ENCODE assay signal across 24 cellular contexts in genomic region chr18:49444599-49444998, GRCh38. TPM values are rescaled to one million over a fixed set of nuclear protein-coding genes. Genes with fewer than 3 reads are reported as not detected.
DNase-seq lines count a peak whose midpoint lies in the region; ATAC-seq, FAIRE-seq and TF ChIP-seq lines count a peak whose summit lies in the region.
"Had no signal": no experiment of that assay in that cellular context is flagged by ENCODE, and none has a peak within 500 bp of the region (broad histone marks: within the 10 kb centered on the region; RNA-seq: fewer than 3 reads in every experiment).

No MANE protein-coding gene starts in this region.

- H3K4me1 ChIP-seq in astrocyte (ENCODE audit: insufficient read depth, low read length): no peaks in the 10 kb centered on the region
- H3K4me1 ChIP-seq: A549; BLaER1 treated with 17β-estradiol and CSF1 and Interleukin-3, amounts not matched to agents 10 nM and 100 nM had no signal

- no peak for TF ChIP-seq POLR2A in GM12891 (IDR thresholded peaks at IDR 0.05; ENCODE audit: low read depth, low read length)
- no peak for TF ChIP-seq POLR2A in GM18505 (IDR thresholded peaks at IDR 0.05; ENCODE audit: borderline replicate concordance, extremely low read depth, insufficient read depth, insufficient read length)

- ATAC-seq in GM18505 (IDR thresholded peaks at IDR 0.05; ENCODE audit: unreplicated experiment): no peak
- ATAC-seq in activated naive CD4-positive, alpha-beta T cell treated with anti-CD3 and anti-CD28 coated beads, Interleukin-2, amount 50 U/mL, for 72 hours: no peak
- ATAC-seq: A549; CD8-positive, alpha-beta T cell; GM12878; HCT116; K562 had no signal

- H3K4me2 ChIP-seq in astrocyte (ENCODE audit: low read length): no peak overlapping the region
- H3K4me2 ChIP-seq: A549; BLaER1 treated with 17β-estradiol and CSF1 and Interleukin-3, amounts not matched to agents 10 nM and 100 nM had no signal

- H3K27me3 ChIP-seq in astrocyte (ENCODE audit: insufficient read depth, low read length): no peaks in the 10 kb centered on the region
- H3K27me3 ChIP-seq: BLaER1 treated with 17β-estradiol and CSF1 and Interleukin-3, amounts not matched to agents 10 nM and 100 nM had no signal

- H3K4me3 Mint-ChIP-seq in astrocyte (ENCODE audit: unreplicated experiment): no peak overlapping the region
- H3K4me3 Mint-ChIP-seq: CD8-positive, alpha-beta T cell; HFFc6 had no signal

- peak overlapping the region; percentile 15 for H3K4me3 ChIP-seq in SK-N-MC
- no peak overlapping the region for H3K4me3 ChIP-seq in astrocyte (ENCODE audit: insufficient read depth, low read depth, low read length)
- H3K4me3 ChIP-seq: A549; BLaER1 treated with 17β-estradiol and CSF1 and Interleukin-3, amounts not matched to agents 10 nM and 100 nM; GM12878; K562 had no signal

- H4K20me1 ChIP-seq in astrocyte (ENCODE audit: insufficient read depth, low read length): peaks cover 44% of the 10 kb centered on the region

- H3K9ac ChIP-seq in SK-N-MC (ENCODE audit: insufficient read length): no peak overlapping the region
- no peak overlapping the region for H3K9ac ChIP-seq in astrocyte (ENCODE audit: low read length)
- H3K9ac ChIP-seq: BLaER1 treated with 17β-estradiol and CSF1 and Interleukin-3, amounts not matched to agents 10 nM and 100 nM had no signal

- H3K27me3 Mint-ChIP-seq in astrocyte (ENCODE audit: low read depth, unreplicated experiment): no peaks in the 10 kb centered on the region

- H3K9me3 ChIP-seq in SK-N-MC (ENCODE audit: low read depth, low read length) (no peaks in the 10 kb centered on the region), astrocyte (ENCODE audit: insufficient read depth, low read depth, low read length) (peaks cover 2% of the 10 kb centered on the region)
- H3K9me3 ChIP-seq: A549 had no signal

- no peak for DNase-seq in SK-N-MC (ENCODE audit: low read depth, low spot score)
- DNase-seq in astrocyte (ENCODE audit: low read depth): no peak
- peak; percentile 54 for DNase-seq in fibroblast of peridontal ligament (ENCODE audit: extremely low read depth)
- no peak for DNase-seq in GM12891 (ENCODE audit: insufficient read length, low spot score)
- no peak for DNase-seq in activated naive CD4-positive, alpha-beta T cell treated with anti-CD3 and anti-CD28 coated beads, Interleukin-2, amount 50 U/mL, for 72 hours (ENCODE audit: low spot score in 2 of 2)
- DNase-seq in 8988T: no peak
- DNase-seq: CD8-positive, alpha-beta T cell; COR-L47; DMS 273 treated with DMSO at 0.1 percent for 48 hours; DMS53; DND-41; EL; GOT3; H7; HFFc6; IMR-90 had no signal

- FAIRE-seq in astrocyte (lab: Jason Lieb, UNC) (peak; percentile 17), GM12891 (lab: Jason Lieb, UNC) (no peak)
- FAIRE-seq: A549, GM12878, GM18507, HTR-8/SVneo, K562 had no signal

- H2AFZ ChIP-seq in astrocyte (ENCODE audit: low read depth, low read length): no peak overlapping the region

- peaks cover 31% of the 10 kb centered on the region for H3K79me2 ChIP-seq in astrocyte (ENCODE audit: insufficient read depth, low read length)

- H3K36me3 Mint-ChIP-seq in astrocyte (ENCODE audit: low read depth, unreplicated experiment): peaks cover 14% of the 10 kb centered on the region
- H3K36me3 Mint-ChIP-seq in activated naive CD4-positive, alpha-beta T cell treated with anti-CD3 and anti-CD28 coated beads, Interleukin-2, amount 50 U/mL, for 72 hours: peaks cover 0 to 17% of the 10 kb centered on the region in 2 donors

- no peak overlapping the region for H3K27ac Mint-ChIP-seq in astrocyte (ENCODE audit: unreplicated experiment)
- H3K27ac Mint-ChIP-seq in activated naive CD4-positive, alpha-beta T cell treated with anti-CD3 and anti-CD28 coated beads, Interleukin-2, amount 50 U/mL, for 72 hours: no peak overlapping the region
- H3K27ac Mint-ChIP-seq: CD8-positive, alpha-beta T cell; HFFc6 had no signal

- H3K36me3 ChIP-seq in SK-N-MC (ENCODE audit: insufficient read depth, low read length): no peaks in the 10 kb centered on the region
- H3K36me3 ChIP-seq in astrocyte (ENCODE audit: insufficient read depth, low read length): peaks cover 3% of the 10 kb centered on the region

- H3K9me3 Mint-ChIP-seq in astrocyte (ENCODE audit: unreplicated experiment): peaks cover 15% of the 10 kb centered on the region
- H3K9me3 Mint-ChIP-seq in activated naive CD4-positive, alpha-beta T cell treated with anti-CD3 and anti-CD28 coated beads, Interleukin-2, amount 50 U/mL, for 72 hours: no peaks in the 10 kb centered on the region

- no peak for TF ChIP-seq CTCF in astrocyte (IDR thresholded peaks at IDR 0.05; ENCODE audit: insufficient read depth, low read depth, low read length)

- H3K27ac ChIP-seq in SK-N-MC (peak overlapping the region; percentile 64), astrocyte (ENCODE audit: low read depth, low read length) (no peak overlapping the region)
- H3K27ac ChIP-seq: A549; BLaER1 treated with 17β-estradiol and CSF1 and Interleukin-3, amounts not matched to agents 10 nM and 100 nM had no signal

- H3K4me1 Mint-ChIP-seq in astrocyte (ENCODE audit: low read depth, unreplicated experiment): no peaks in the 10 kb centered on the region

TF ChIP-seq in GM12891, 5 proteins besides CTCF, POLR2A, EP300 and RAD21:
- TF ChIP-seq PAX5 (IDR thresholded peaks at IDR 0.05; ENCODE audit: insufficient read depth, low read length, severe bottlenecking): no peak
- TF ChIP-seq POLR2AphosphoS5 (IDR thresholded peaks at IDR 0.05; ENCODE audit: low read depth, low read length): no peak
- TF ChIP-seq POU2F2 (IDR thresholded peaks at IDR 0.05; ENCODE audit: low read depth, low read length): no peak
- no peak for TF ChIP-seq SPI1 (IDR thresholded peaks at IDR 0.05; ENCODE audit: low read depth, low read length)
- no peak for TF ChIP-seq TAF1 (IDR thresholded peaks at IDR 0.05; ENCODE audit: low read depth, low read length)
TF ChIP-seq in GM12891: peak in this region for 0.

RNA-seq across cellular contexts. Expression of gene DYM, which starts 15.8 kb away (rescaled TPM):
- 55.2 and 57.7 TPM in 2 replicates for total RNA-seq in astrocyte
- 24.0 TPM for polyA plus RNA-seq in GM12891 (2012; ENCODE audit: low read depth, missing spikeins)
- total RNA-seq in activated naive CD4-positive, alpha-beta T cell treated with anti-CD3 and anti-CD28 coated beads, Interleukin-2, amount 50 U/mL, for 72 hours: 100 to 1,000 TPM in 1 of 2 donors, 10 to 100 TPM in 1; 75.1 to 108 TPM

RNA-seq across cellular contexts. Expression of gene C18orf32, which starts 42.4 kb away (rescaled TPM):
- 40.0 and 40.3 TPM in 2 replicates for total RNA-seq in astrocyte
- 24.4 TPM for polyA plus RNA-seq in GM12891 (2012; ENCODE audit: low read depth, missing spikeins)
- total RNA-seq in activated naive CD4-positive, alpha-beta T cell treated with anti-CD3 and anti-CD28 coated beads, Interleukin-2, amount 50 U/mL, for 72 hours: 10 to 100 TPM; 14.6 to 25.9 TPM

RNA-seq across cellular contexts. Expression of gene RPL17, which starts 47.7 kb away (rescaled TPM):
- 1,498 and 1,636 TPM in 2 replicates for total RNA-seq in astrocyte
- 4,935 TPM for polyA plus RNA-seq in GM12891 (2012; ENCODE audit: low read depth, missing spikeins)
- 1,000 to 10,000 TPM; 1,912 to 2,327 TPM for total RNA-seq in activated naive CD4-positive, alpha-beta T cell treated with anti-CD3 and anti-CD28 coated beads, Interleukin-2, amount 50 U/mL, for 72 hours
